In genomic region chr12:28958553-28959195, GRCh38 we compare ENCODE assay signal across 2 cellular contexts.
TF ChIP-seq lines count a peak whose summit lies in the region.

No MANE protein-coding gene starts in this region.

TF ChIP-seq in liver, 16 proteins besides CTCF, POLR2A, EP300 and RAD21:
- peak; percentile 24 to 38 for TF ChIP-seq JUND (IDR thresholded peaks at IDR 0.05)
- no peak for TF ChIP-seq NR2F2 (IDR thresholded peaks at IDR 0.05)
- no peak for TF ChIP-seq HNF4G (IDR thresholded peaks at IDR 0.05)

TF ChIP-seq in HepG2, 621 proteins besides CTCF, POLR2A, EP300 and RAD21:
- TF ChIP-seq ZNF530 (CRISPR knock-in tag; IDR thresholded peaks at IDR 0.05; ENCODE audit: low read depth) = no peak
- TF ChIP-seq FOSL1 (CRISPR knock-in tag; IDR thresholded peaks at IDR 0.05; ENCODE audit: borderline replicate concordance) = no peak
- TF ChIP-seq ZNF563 (CRISPR knock-in tag; IDR thresholded peaks at IDR 0.05) = no peak
- TF ChIP-seq ZNF556 (CRISPR knock-in tag; IDR thresholded peaks at IDR 0.05; ENCODE audit: borderline replicate concordance) = no peak
- TF ChIP-seq SRSF4 (IDR thresholded peaks at IDR 0.05; ENCODE audit: low read depth, low read length, poor library complexity, severe bottlenecking) = no peak
- no peak for TF ChIP-seq MXD3 (CRISPR knock-in tag; IDR thresholded peaks at IDR 0.05)
- no peak for TF ChIP-seq ZNF274 (CRISPR knock-in tag; IDR thresholded peaks at IDR 0.05)
- no peak for TF ChIP-seq ZNF703 (CRISPR knock-in tag; IDR thresholded peaks at IDR 0.05; ENCODE audit: borderline replicate concordance)
- TF ChIP-seq ZNF557 (CRISPR knock-in tag; IDR thresholded peaks at IDR 0.05) = no peak
- TF ChIP-seq ATM (IDR thresholded peaks at IDR 0.05; ENCODE audit: borderline replicate concordance) = no peak
- no peak for TF ChIP-seq TOPORS (CRISPR knock-in tag; IDR thresholded peaks at IDR 0.05)
- TF ChIP-seq ZNF83 (CRISPR knock-in tag; IDR thresholded peaks at IDR 0.05; ENCODE audit: borderline replicate concordance) = no peak
- TF ChIP-seq ZNF639 (CRISPR knock-in tag; conservative IDR thresholded peaks at IDR 0.05) = no peak
- no peak for TF ChIP-seq MIER2 (CRISPR knock-in tag; IDR thresholded peaks at IDR 0.05)
- no peak for TF ChIP-seq PRDM4 (CRISPR knock-in tag; IDR thresholded peaks at IDR 0.05; ENCODE audit: borderline replicate concordance)
- no peak for TF ChIP-seq ZNF101 (CRISPR knock-in tag; IDR thresholded peaks at IDR 0.05; ENCODE audit: borderline replicate concordance, low read depth)
- TF ChIP-seq CEBPZ (IDR thresholded peaks at IDR 0.05; ENCODE audit: low read length) = no peak
- TF ChIP-seq KLF16 (CRISPR knock-in tag; IDR thresholded peaks at IDR 0.05) = no peak
